Comparison of ENCODE assay signal across 11 cellular contexts in genomic region chr14:52834440-52834842, GRCh38. TPM values are rescaled to one million over a fixed set of nuclear protein-coding genes. Genes with fewer than 3 reads are reported as not detected.
DNase-seq lines count a peak whose midpoint lies in the region; ATAC-seq and TF ChIP-seq lines count a peak whose summit lies in the region.
"Had no signal": no experiment of that assay in that cellular context is flagged by ENCODE, and none has a peak within 500 bp of the region (broad histone marks: within the 10 kb centered on the region; RNA-seq: fewer than 3 reads in every experiment).

No MANE protein-coding gene starts in this region.

- no peak overlapping the region for H3K27ac ChIP-seq in HEK293 (ENCODE audit: extremely low read depth, low read depth, low read length)
- H3K27ac ChIP-seq in esophagus squamous epithelium = no peak overlapping the region
- no peak overlapping the region for H3K27ac ChIP-seq in upper lobe of left lung
- H3K27ac ChIP-seq: testis had no signal

- TF ChIP-seq CTCF in AG04449 (IDR thresholded peaks at IDR 0.05; ENCODE audit: insufficient read depth, low read length, missing control alignments) (no peak), HEK293 (tag by site-specific recombination; IDR thresholded peaks at IDR 0.05) (no peak), esophagus squamous epithelium (IDR thresholded peaks at IDR 0.05) (no peak), upper lobe of left lung (IDR thresholded peaks at IDR 0.05) (no peak)

- intact Hi-C loops in esophagus squamous epithelium (cut with DNase I) = no loop called here

- CTCF ChIA-PET in AG04449 (lab: Yijun Ruan, JAX) = interaction anchor here (0.6 to 1.2 kb wide), 3 partner anchors 12 to 27 kb away, joined by 3 read pairs; no protein-coding TSS in a partner anchor
- CTCF ChIA-PET in HEK293 (lab: Yijun Ruan, JAX) = interaction anchor here (0.7 to 0.8 kb wide), 5 partner anchors 19 to 318 kb away, joined by 3 to 6 read pairs (median 3); no protein-coding TSS in a partner anchor
- CTCF ChIA-PET in HEK293T (lab: Yijun Ruan, JAX) = interaction anchor here (0.6 to 0.7 kb wide), 4 partner anchors 10 to 1553 kb away, joined by 3 to 4 read pairs (median 4); no protein-coding TSS in a partner anchor

- peaks cover 17% of the 10 kb centered on the region for H3K4me1 ChIP-seq in HEK293 (ENCODE audit: control insufficient read depth, insufficient read depth, low read length)
- peaks cover 15% of the 10 kb centered on the region for H3K4me1 ChIP-seq in adipocyte (ENCODE audit: control insufficient read depth, insufficient read depth, low read length)
- H3K4me1 ChIP-seq in esophagus squamous epithelium = peaks cover 0 to 12% (median 5%) of the 10 kb centered on the region in 3 donors
- peaks cover 0 to 6% (median 4%) of the 10 kb centered on the region in 4 donors for H3K4me1 ChIP-seq in upper lobe of left lung
- H3K4me1 ChIP-seq: testis had no signal

- 50 to 55% methylated on average over 1 of the region's 1 CpG for WGBS in esophagus squamous epithelium, 2 donors
- 65 to 76% methylated on average over 1 of the region's 1 CpG for WGBS in upper lobe of left lung, 2 donors

- no peak overlapping the region for H3K4me3 ChIP-seq in AG04449 (ENCODE audit: low read depth, low read length)
- no peak overlapping the region for H3K4me3 ChIP-seq in HEK293 (ENCODE audit: low read depth, low read length)
- H3K4me3 ChIP-seq in adipocyte (ENCODE audit: low read length) = no peak overlapping the region
- H3K4me3 ChIP-seq in esophagus squamous epithelium = no peak overlapping the region
- no peak overlapping the region for H3K4me3 ChIP-seq in upper lobe of left lung
- H3K4me3 ChIP-seq: HAP-1, testis had no signal

- H3K27me3 ChIP-seq in adipocyte (replicated peaks; ENCODE audit: control insufficient read depth, insufficient read depth, low read length) (no peaks in the 10 kb centered on the region), esophagus squamous epithelium (no peaks in the 10 kb centered on the region), upper lobe of left lung (no peaks in the 10 kb centered on the region)
- H3K27me3 ChIP-seq: testis had no signal

- POLR2A ChIA-PET in AG04449 (lab: Yijun Ruan, JAX) (interaction anchor here (0.7 to 1.1 kb wide), 3 partner anchors 32 to 42 kb away, joined by 3 to 4 read pairs (median 3); no protein-coding TSS in a partner anchor), HEK293 (lab: Yijun Ruan, JAX) (interaction anchor here (0.6 to 1.0 kb wide), 4 partner anchors 22 to 495 kb away, joined by 3 to 8 read pairs (median 3); partner anchors contain the start of gene FERMT2), HEK293T (lab: Yijun Ruan, JAX) (interaction anchor here (0.6 kb wide), 1 partner anchor 95 kb away, joined by 3 read pairs; no protein-coding TSS in a partner anchor)

- H3K9ac ChIP-seq in adipocyte (ENCODE audit: low read length) = no peak overlapping the region

- no peak for ATAC-seq in upper lobe of left lung (ENCODE audit: low FRiP score in 2 of 2)

- DNase-seq in AG04449 (ENCODE audit: low read depth, low spot score) (peak; percentile 87), adipocyte (ENCODE audit: low read depth) (peak; percentile 89), glomerular visceral epithelial cell (ENCODE audit: extremely low spot score) (peak; percentile 65), esophagus squamous epithelium (lab: John Stamatoyannopoulos, UW) (no peak), upper lobe of left lung (no peak), HEK293T (ENCODE audit: extremely low spot score) (no peak), NCI-H1436 treated with DMSO at 0.1 percent for 48 hours (lab: John Stamatoyannopoulos, UW) (no peak)
- DNase-seq: NCI-H345, testis had no signal

- H3K36me3 ChIP-seq in HEK293 (ENCODE audit: control insufficient read depth in 2 of 2, insufficient read depth in 1 of 2, low read length in 2 of 2) = no peaks in the 10 kb centered on the region
- H3K36me3 ChIP-seq in adipocyte (ENCODE audit: control insufficient read depth, insufficient read depth, low read length, severe bottlenecking) = no peaks in the 10 kb centered on the region
- H3K36me3 ChIP-seq in esophagus squamous epithelium = no peaks in the 10 kb centered on the region
- no peaks in the 10 kb centered on the region for H3K36me3 ChIP-seq in upper lobe of left lung
- H3K36me3 ChIP-seq: HAP-1 had no signal

- no peak for TF ChIP-seq EP300 in upper lobe of left lung (IDR thresholded peaks at IDR 0.05)

- H3K9me3 ChIP-seq in HEK293 (ENCODE audit: control insufficient read depth, insufficient read depth, low read depth, low read length) = no peaks in the 10 kb centered on the region
- H3K9me3 ChIP-seq in adipocyte (ENCODE audit: control insufficient read depth, low read length) = no peaks in the 10 kb centered on the region
- H3K9me3 ChIP-seq in esophagus squamous epithelium = no peaks in the 10 kb centered on the region
- no peaks in the 10 kb centered on the region for H3K9me3 ChIP-seq in upper lobe of left lung
- H3K9me3 ChIP-seq: HAP-1, testis had no signal

- TF ChIP-seq POLR2A in esophagus squamous epithelium (IDR thresholded peaks at IDR 0.05) (no peak), upper lobe of left lung (IDR thresholded peaks at IDR 0.05) (no peak)

TF ChIP-seq in HEK293, 187 proteins besides CTCF, POLR2A, EP300 and RAD21:
- TF ChIP-seq ZNF423 (tag by site-specific recombination; IDR thresholded peaks at IDR 0.05) (no peak), ZBTB44 (tag by site-specific recombination; IDR thresholded peaks at IDR 0.05) (peak; percentile 61)

TF ChIP-seq in HEK293T, 16 proteins besides CTCF, POLR2A, EP300 and RAD21:
- TF ChIP-seq FOXK2 (IDR thresholded peaks at IDR 0.05) = no peak
- no peak for TF ChIP-seq HDGF (IDR thresholded peaks at IDR 0.05; ENCODE audit: borderline replicate concordance)
- no peak for TF ChIP-seq FOXA1 (IDR thresholded peaks at IDR 0.05)
- no peak for TF ChIP-seq NFRKB (IDR thresholded peaks at IDR 0.05)
- no peak for TF ChIP-seq SUZ12 (IDR thresholded peaks at IDR 0.05)
- no peak for TF ChIP-seq ELF4 (IDR thresholded peaks at IDR 0.05)
- no peak for TF ChIP-seq L3MBTL2 (conservative IDR thresholded peaks at IDR 0.05)
- no peak for TF ChIP-seq ZNF384 (IDR thresholded peaks at IDR 0.05)
- no peak for TF ChIP-seq CTBP1 (IDR thresholded peaks at IDR 0.05; ENCODE audit: borderline replicate concordance)
- TF ChIP-seq ARNT (IDR thresholded peaks at IDR 0.05) = no peak
- TF ChIP-seq LEF1 (IDR thresholded peaks at IDR 0.05; ENCODE audit: borderline replicate concordance) = no peak
- TF ChIP-seq SP1 (IDR thresholded peaks at IDR 0.05) = no peak
- TF ChIP-seq PKNOX1 (IDR thresholded peaks at IDR 0.05) = no peak

RNA-seq across cellular contexts. Expression of gene GNPNAT1, which starts 43.0 kb away (rescaled TPM):
- total RNA-seq in esophagus squamous epithelium (10 to 100 TPM in 3 of 4 donors, 1 to 10 TPM in 1; 9.4 to 27.3 (median 15.0) TPM), upper lobe of left lung (10 to 100 TPM in 3 of 6 donors, 1 to 10 TPM in 3; 2.1 to 18.8 (median 10.9) TPM)

Comparison
In these comparisons a context has a peak if more than half of its experiments do, and no peak if none do; other contexts are left out.
1. DNase-seq: peak in AG04449 (single experiment), adipocyte (single experiment) and glomerular visceral epithelial cell (single experiment); none in esophagus squamous epithelium (single experiment), upper lobe of left lung (0 of 2), HEK293T (single experiment) and NCI-H1436 treated with DMSO at 0.1 percent for 48 hours (single experiment).